Comparison of ENCODE assay signal across 23 cellular contexts in the genomic region with DNA sequence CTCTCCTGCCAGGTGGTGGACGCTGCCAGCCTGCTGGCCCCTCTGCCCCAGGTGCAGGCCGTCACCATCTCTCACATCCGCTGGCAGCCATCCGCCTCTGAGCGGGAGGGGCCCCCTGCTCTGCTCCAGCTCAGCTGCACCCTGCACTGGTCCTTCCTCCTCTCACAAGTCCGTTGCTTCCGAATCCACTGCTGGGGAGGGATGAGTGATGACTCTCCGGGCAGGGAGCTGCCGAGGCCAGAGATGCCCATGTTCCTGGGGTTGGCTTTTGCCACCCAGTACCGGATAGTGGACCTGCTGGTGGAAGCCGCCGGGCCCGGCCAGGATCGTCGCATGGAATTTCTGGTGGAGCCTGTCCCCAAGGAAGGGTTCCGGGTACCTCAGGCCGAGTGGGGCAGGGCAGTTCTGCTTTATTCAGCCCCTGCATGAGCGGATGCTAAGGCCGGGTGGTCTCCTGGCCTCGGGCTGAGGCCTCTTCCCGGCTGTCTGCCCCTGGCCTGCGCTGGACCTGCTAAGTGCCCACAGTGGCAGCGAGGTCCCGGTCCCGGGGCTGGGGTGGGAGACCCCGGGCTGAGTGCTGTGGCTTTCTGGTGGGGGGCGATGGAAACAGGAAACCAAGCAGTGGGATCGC.
"Had no signal": no experiment of that assay in that cellular context is flagged by ENCODE, and none has a peak within 500 bp of the region (broad histone marks: within the 10 kb centered on the region; RNA-seq: fewer than 3 reads in every experiment).

No MANE protein-coding gene starts in this region.

- ATAC-seq: activated CD4-positive, alpha-beta T cell treated with anti-CD3 and anti-CD28 coated beads for 36 hours; activated CD8-positive, alpha-beta T cell treated with anti-CD3 and anti-CD28 coated beads, Interleukin-2, amount 10 ng/mL, durations not matched to agents 7 days and 5 days had no signal

- H3K27ac ChIP-seq: VCaP had no signal

- H3K4me3 ChIP-seq: SJCRH30 had no signal

- DNase-seq: activated CD4-positive, alpha-beta T cell treated with anti-CD3 and anti-CD28 coated beads for 36 hours; activated CD4-positive, alpha-beta T cell treated with anti-CD3 and anti-CD28 coated beads, Interleukin-2, amount 50 U/mL, for 4 hours; activated CD4-positive, CD25-positive, alpha-beta regulatory T cell; activated CD8-positive, alpha-beta memory T cell treated with anti-CD3 and anti-CD28 coated beads, Interleukin-2, amount 50 U/mL, for 48 hours; activated CD8-positive, alpha-beta T cell treated with anti-CD3 and anti-CD28 coated beads, Interleukin-2, amount 10 ng/mL, durations not matched to agents 7 days and 5 days; activated effector memory CD4-positive, alpha-beta T cell treated with anti-CD3 and anti-CD28 coated beads, Interleukin-2, amount 50 U/mL, for 16 hours; activated naive CD4-positive, alpha-beta T cell treated with anti-CD3 and anti-CD28 coated beads for 36 hours; activated T-cell treated with anti-CD3 and anti-CD28 coated beads, Interleukin-2, amount 50 U/mL, for 24 hours; amygdala; MM.1S; NCI-H1105; NCI-H1436; NCI-H1694 treated with DMSO at 0.1 percent for 48 hours; NCI-H2029 treated with DMSO at 0.1 percent for 48 hours; NCI-H345; NCI-H510A; NCI-H526 treated with DMSO at 0.1 percent for 48 hours; NCI-H82; RPMI8226; SJCRH30; SK-N-SH; T-helper 1 cell had no signal

- H3K9me3 ChIP-seq: SJCRH30, SK-N-SH had no signal

- H3K9ac ChIP-seq: SK-N-SH had no signal

- H3K27me3 ChIP-seq: SJCRH30 had no signal

- H3K4me2 ChIP-seq: SK-N-SH had no signal

- H3K9me2 ChIP-seq: SK-N-SH had no signal
